In genomic region chr1:83822206-83822605, GRCh38 we compare ENCODE assay signal across 16 cellular contexts.
"Had no signal": no experiment of that assay in that cellular context is flagged by ENCODE, and none has a peak within 500 bp of the region (broad histone marks: within the 10 kb centered on the region; RNA-seq: fewer than 3 reads in every experiment).

No MANE protein-coding gene starts in this region.

- H3K27ac ChIP-seq: ascending aorta, colonic mucosa, hepatocyte, right atrium auricular region, suprapubic skin had no signal

- H2AFZ ChIP-seq: hepatocyte had no signal

- DNase-seq: activated CD4-positive, alpha-beta memory T cell treated with anti-CD3 and anti-CD28 coated beads, Interleukin-2, amount 10 ng/mL, durations not matched to agents 7 days and 5 days; activated CD4-positive, alpha-beta T cell treated with anti-CD3 and anti-CD28 coated beads for 36 hours; activated naive CD4-positive, alpha-beta T cell treated with anti-CD3 and anti-CD28 coated beads, Interleukin-2, amount 10 ng/mL, durations not matched to agents 7 days and 5 days; activated T-cell treated with anti-CD3 and anti-CD28 coated beads, Interleukin-2, amount 50 U/mL, for 24 hours; colonic mucosa; left ventricle myocardium superior; mesendoderm; occipital lobe; small intestine; stimulated activated CD4-positive, alpha-beta T cell treated with anti-CD3 and anti-CD28 coated beads, Interleukin-4, amount 100 ng/mL, for 24 hours; stimulated activated naive CD8-positive, alpha-beta T cell treated with anti-CD3 and anti-CD28 coated beads, Interleukin-15, Interleukin-2, amounts not matched to agents 100 U/mL and 50 U/mL, for 24 hours had no signal

- H3K4me3 ChIP-seq: ascending aorta, colonic mucosa, hepatocyte, right atrium auricular region, suprapubic skin had no signal

- H3K79me2 ChIP-seq: hepatocyte had no signal

- H3K36me3 ChIP-seq: ascending aorta, colonic mucosa, right atrium auricular region, suprapubic skin had no signal

- H3K4me1 ChIP-seq: ascending aorta, colonic mucosa, right atrium auricular region, suprapubic skin had no signal

- H3K4me2 ChIP-seq: hepatocyte had no signal

- H3K27me3 ChIP-seq: ascending aorta, colonic mucosa, hepatocyte, right atrium auricular region, suprapubic skin had no signal

- H3K9me3 ChIP-seq: ascending aorta, colonic mucosa, suprapubic skin had no signal

- ATAC-seq: activated CD4-positive, alpha-beta T cell treated with anti-CD3 and anti-CD28 coated beads for 36 hours; left ventricle myocardium superior; natural killer cell treated with Interleukin-12 subunit alpha and Interleukin-12 subunit beta and Interleukin-15 and Interleukin-18, amount 100 ng/mL, for 72 hours; stimulated activated naive CD8-positive, alpha-beta T cell treated with anti-CD3 and anti-CD28 coated beads, Interleukin-15, Interleukin-2, amounts not matched to agents 100 U/mL and 50 U/mL, for 24 hours had no signal
